In the genomic region with DNA sequence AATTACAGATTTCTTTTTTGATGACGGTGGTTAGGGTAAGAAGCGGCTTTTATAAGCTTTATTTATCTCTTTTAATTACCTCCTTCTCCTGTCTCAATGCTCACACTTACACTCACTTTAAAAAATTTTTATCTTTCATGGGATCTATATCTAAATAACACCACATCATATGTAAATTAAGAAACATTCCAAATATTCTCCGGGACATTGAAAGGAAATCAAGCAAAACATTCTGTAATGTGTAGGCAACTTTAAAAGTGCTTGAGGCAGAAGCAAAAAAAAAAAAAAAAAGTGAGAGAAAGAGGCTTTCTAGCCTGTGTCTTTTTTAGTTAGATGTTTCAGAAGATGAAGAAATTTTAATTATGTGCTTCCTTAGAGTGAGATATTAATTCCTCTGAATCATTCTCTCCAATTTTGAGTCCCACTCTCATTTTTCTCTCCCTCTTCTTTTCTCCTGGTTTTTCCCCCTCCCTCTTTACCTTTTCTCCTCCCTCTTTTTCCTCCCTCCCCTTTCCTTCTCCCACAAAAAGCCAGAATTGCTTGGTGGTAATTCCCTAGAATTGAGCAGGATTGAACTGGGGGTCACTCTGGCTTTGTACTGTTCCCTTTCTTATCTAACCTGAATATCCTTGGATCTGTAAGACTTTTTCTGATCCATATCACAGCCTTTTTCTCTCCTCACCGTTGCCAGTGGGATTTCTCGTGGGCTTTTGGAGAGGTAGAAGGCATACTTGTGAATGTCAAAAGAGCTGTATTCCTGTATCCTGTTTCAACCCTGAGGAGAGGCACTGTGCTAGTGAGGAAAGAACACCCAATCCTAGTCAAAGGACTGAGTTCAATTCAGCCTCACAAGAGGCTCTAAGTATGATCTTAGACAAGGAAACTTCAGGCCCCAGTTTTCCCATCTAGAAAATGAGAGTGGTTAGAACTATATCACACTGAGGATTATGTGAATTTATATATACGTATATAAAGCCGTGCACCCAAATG, we compare ENCODE assay signal across 22 cellular contexts. TPM values are rescaled to one million over a fixed set of nuclear protein-coding genes. Genes with fewer than 3 reads are reported as not detected.
A peak's percentile ranks its signal among the peaks of the same experiment; 100 is the strongest.
DNase-seq lines count a peak whose midpoint lies in the region; FAIRE-seq and TF ChIP-seq lines count a peak whose summit lies in the region.
"Had no signal": no experiment of that assay in that cellular context is flagged by ENCODE, and none has a peak within 500 bp of the region (broad histone marks: within the 10 kb centered on the region; RNA-seq: fewer than 3 reads in every experiment).

No MANE protein-coding gene starts in this region.

- in situ Hi-C loops in mammary epithelial cell (cut with MboI; ENCODE audit: low sequenced_read_pairs in 2 of 2), result no loop called here
- in situ Hi-C loops in brain microvascular endothelial cell (cut with HindIII; ENCODE audit: low pct_ligation_motif_present, low sequenced_read_pairs), result no loop called here

- dilution Hi-C loops in keratinocyte (cut with MboI; ENCODE audit: extremely low pct_ligation_motif_present, low sequenced_read_pairs), result no loop called here
- dilution Hi-C loops in mammary epithelial cell (cut with HindIII; ENCODE audit: low sequenced_read_pairs), result no loop called here

- H3K4me3 Mint-ChIP-seq in HFFc6, result peak overlapping the region; percentile 60
- H3K4me3 Mint-ChIP-seq: activated CD8-positive, alpha-beta T cell treated with anti-CD3 and anti-CD28 coated beads, Interleukin-2, amount 10 ng/mL, durations not matched to agents 7 days and 5 days; central memory CD8-positive, alpha-beta T cell; neural crest cell had no signal

- H3K36me3 ChIP-seq in SK-N-MC (ENCODE audit: insufficient read depth, low read length) (peaks cover 5% of the 10 kb centered on the region; the same call in 1 of the 2 replicates), keratinocyte (ENCODE audit: control insufficient read depth in 2 of 2, extremely low read depth in 1 of 2, insufficient read depth in 2 of 2, low read length in 2 of 2) (no peaks in the 10 kb centered on the region), tibial artery (no peaks in the 10 kb centered on the region), mammary epithelial cell (ENCODE audit: insufficient read depth, low read length) (no peaks in the 10 kb centered on the region), brain microvascular endothelial cell (replicated peaks) (no peaks in the 10 kb centered on the region)
- H3K36me3 ChIP-seq: suprapubic skin had no signal

- no peaks in the 10 kb centered on the region for H3K27me3 ChIP-seq in keratinocyte (ENCODE audit: control insufficient read depth, extremely low read depth, insufficient read depth, low read length)
- no peaks in the 10 kb centered on the region for H3K27me3 ChIP-seq in tibial artery
- H3K27me3 ChIP-seq in mammary epithelial cell (ENCODE audit: insufficient read depth, low read length), result no peaks in the 10 kb centered on the region
- H3K27me3 ChIP-seq in brain microvascular endothelial cell (replicated peaks), result no peaks in the 10 kb centered on the region
- H3K27me3 ChIP-seq: suprapubic skin had no signal

- H3K4me3 ChIP-seq in SK-N-MC (peak overlapping the region; percentile 57), keratinocyte (ENCODE audit: control insufficient read depth in 2 of 3, extremely low read depth in 1 of 3, insufficient read depth in 2 of 3, low read depth in 1 of 3, low read length in 3 of 3) (no peak overlapping the region), tibial artery (no peak overlapping the region), mammary epithelial cell (replicated peaks in 1 of 3; ENCODE audit: insufficient read depth in 1 of 3, low read depth in 2 of 3, low read length in 3 of 3) (no peak overlapping the region), brain microvascular endothelial cell (ENCODE audit: low read depth, low read length) (no peak overlapping the region)
- H3K4me3 ChIP-seq: skin epidermis, suprapubic skin had no signal

- H3K27ac ChIP-seq in SK-N-MC (peak overlapping the region; percentile 90), keratinocyte (ENCODE audit: control insufficient read depth, insufficient read depth, low read length) (no peak overlapping the region), tibial artery (peak overlapping the region; percentile 42 to 47), mammary epithelial cell (ENCODE audit: insufficient read depth, low read depth, low read length) (no peak overlapping the region), brain microvascular endothelial cell (no peak overlapping the region)
- H3K27ac ChIP-seq: epithelial cell of prostate, RWPE1, skin epidermis, suprapubic skin had no signal

- CTCF ChIA-PET in mammary epithelial cell (lab: Charles Lee; ENCODE audit: low non-redundant PET), result no interaction called here

- peaks cover 95% of the 10 kb centered on the region for H3K4me1 Mint-ChIP-seq in HFFc6 (ENCODE audit: low read depth)
- H3K4me1 Mint-ChIP-seq: neural crest cell had no signal

- H3K4me1 ChIP-seq in keratinocyte (ENCODE audit: control insufficient read depth, extremely low read depth, insufficient read depth, low read length) (peaks cover 25% of the 10 kb centered on the region), tibial artery (peaks cover 0 to 47% (median 6%) of the 10 kb centered on the region in 4 donors), mammary epithelial cell (ENCODE audit: insufficient read depth, low read length) (peaks cover 28% of the 10 kb centered on the region)
- H3K4me1 ChIP-seq: suprapubic skin had no signal

- H2AFZ ChIP-seq in keratinocyte (ENCODE audit: control insufficient read depth, low read length) (no peak overlapping the region), mammary epithelial cell (ENCODE audit: low read depth, low read length) (no peak overlapping the region)

- H3K9me3 ChIP-seq in SK-N-MC (ENCODE audit: low read depth, low read length) (no peaks in the 10 kb centered on the region), keratinocyte (ENCODE audit: control insufficient read depth, low read depth, low read length) (no peaks in the 10 kb centered on the region), tibial artery (no peaks in the 10 kb centered on the region), mammary epithelial cell (replicated peaks; ENCODE audit: insufficient read depth, low read length) (no peaks in the 10 kb centered on the region)
- H3K9me3 ChIP-seq: suprapubic skin had no signal

- H3K4me2 ChIP-seq in keratinocyte (ENCODE audit: control insufficient read depth, extremely low read depth, insufficient read depth, low read depth, low read length), result no peak overlapping the region
- H3K4me2 ChIP-seq in mammary epithelial cell (ENCODE audit: insufficient read depth, low read depth, low read length), result no peak overlapping the region

- intact Hi-C loops in tibial artery (cut with DNase I; ENCODE audit: low total_unique reads) (no loop called here), mammary epithelial cell (cut with micrococcal nuclease) (no loop called here)

- H3K36me3 Mint-ChIP-seq in HFFc6 (ENCODE audit: low read depth), result peaks cover 28% of the 10 kb centered on the region

- TF ChIP-seq CTCF in HFFc6 (IDR thresholded peaks at IDR 0.05), result no peak
- no peak for TF ChIP-seq CTCF in keratinocyte (optimal IDR thresholded peaks at IDR 0.05 in 1 of 3, IDR thresholded peaks at IDR 0.05 in 1 of 3, conservative IDR thresholded peaks at IDR 0.05 in 1 of 3; ENCODE audit: extremely low read depth in 1 of 3, insufficient read depth in 2 of 3, low read length in 3 of 3)
- TF ChIP-seq CTCF in tibial artery (IDR thresholded peaks at IDR 0.05), result no peak
- no peak for TF ChIP-seq CTCF in mammary epithelial cell (conservative IDR thresholded peaks at IDR 0.05 in 1 of 2, IDR thresholded peaks at IDR 0.05 in 1 of 2; ENCODE audit: extremely low read depth in 1 of 2, insufficient read depth in 1 of 2, low read depth in 1 of 2, low read length in 2 of 2)
- TF ChIP-seq CTCF in GM10266 (IDR thresholded peaks at IDR 0.05; ENCODE audit: control insufficient read depth, insufficient read depth, low read depth, missing control alignments), result no peak
- no peak for TF ChIP-seq CTCF in brain microvascular endothelial cell (IDR thresholded peaks at IDR 0.05; ENCODE audit: low read depth, low read length, missing control alignments)

- 79% methylated on average over 7 of the region's 7 CpGs for WGBS in mammary epithelial cell (ENCODE audit: low coverage, missing lambda C conversion rate)

- BruUV-seq in mammary epithelial cell (replicated peaks; lab: Mats Ljungman, UMichigan), result no TSS peak

- peaks cover 4% of the 10 kb centered on the region for H3K79me2 ChIP-seq in keratinocyte (ENCODE audit: control insufficient read depth, insufficient read depth, low read length)
- H3K79me2 ChIP-seq in mammary epithelial cell (ENCODE audit: insufficient read depth, low read length), result peaks cover 46% of the 10 kb centered on the region

- H4K20me1 ChIP-seq in keratinocyte (ENCODE audit: control insufficient read depth, extremely low read depth, insufficient read depth, low read length) (no peaks in the 10 kb centered on the region), mammary epithelial cell (ENCODE audit: insufficient read depth, low read length) (no peaks in the 10 kb centered on the region)

- H3K9me1 ChIP-seq in keratinocyte (ENCODE audit: control insufficient read depth, extremely low read depth, insufficient read depth, low read length), result no peaks in the 10 kb centered on the region

- DNase-seq in HFFc6 (no peak), SK-N-MC (ENCODE audit: low read depth, low spot score) (peak; percentile 57), keratinocyte (ENCODE audit: low read depth, low spot score) (no peak), tibial artery (no peak), mammary epithelial cell (no peak), GM10266 (ENCODE audit: extremely low spot score) (no peak), brain microvascular endothelial cell (no peak)
- DNase-seq: activated CD4-positive, CD25-positive, alpha-beta regulatory T cell; activated CD8-positive, alpha-beta T cell treated with anti-CD3 and anti-CD28 coated beads, Interleukin-2, amount 10 ng/mL, durations not matched to agents 7 days and 5 days; activated gamma-delta T cell; NCI-H1417 treated with DMSO at 0.1 percent for 48 hours; NCI-H524; stimulated activated CD4-positive, alpha-beta T cell treated with anti-CD3 and anti-CD28 coated beads, Interleukin-1b, Interleukin-23, amount 100 ng/mL, for 48 hours; T-helper 9 cell had no signal

- peak; percentile 58 for FAIRE-seq in keratinocyte (lab: Jason Lieb, UNC)
- FAIRE-seq: GM12891 had no signal

- peak overlapping the region; percentile 84 for H3K27ac Mint-ChIP-seq in HFFc6
- H3K27ac Mint-ChIP-seq: activated CD8-positive, alpha-beta T cell treated with anti-CD3 and anti-CD28 coated beads, Interleukin-2, amount 10 ng/mL, durations not matched to agents 7 days and 5 days; progenitor cell of endocrine pancreas had no signal

- peaks cover 1% of the 10 kb centered on the region; the same call in 1 of the 2 replicates for H3K9me3 Mint-ChIP-seq in HFFc6
- H3K9me3 Mint-ChIP-seq: central memory CD8-positive, alpha-beta T cell; neural crest cell had no signal

- H3K27me3 Mint-ChIP-seq in HFFc6 (ENCODE audit: insufficient read depth), result no peaks in the 10 kb centered on the region
- H3K27me3 Mint-ChIP-seq: central memory CD8-positive, alpha-beta T cell; progenitor cell of endocrine pancreas had no signal

- H3K9ac ChIP-seq in SK-N-MC (ENCODE audit: insufficient read length) (peak overlapping the region; percentile 65), keratinocyte (ENCODE audit: control insufficient read depth, extremely low read depth, insufficient read depth, low read length) (no peak overlapping the region), mammary epithelial cell (ENCODE audit: insufficient read depth, low read length) (no peak overlapping the region)

RNA-seq across cellular contexts. Expression of a gene that starts 30.4 kb away (rescaled TPM):
- 10 to 100 TPM; 16.3 to 35.5 (median 20.2) TPM for total RNA-seq in HFFc6 (2021; fragmentation: NEBNext Ultra II Directional; extraction: Animal tissue kit (Norgen Biotek cat#: 25700))
- polyA plus RNA-seq in keratinocyte (2.6 to 3.5 TPM (median 3.4 TPM) in 3 replicates), mammary epithelial cell (4.0 TPM)
- polyA plus RNA-seq in keratinocyte (2011; ENCODE audit: low read depth), result 0.14 TPM
- 1.6 and 2.3 TPM in 2 replicates for polyA plus RNA-seq in keratinocyte (2011; cell fraction: cytosol; rRNA removed)
- 5.2 and 10.4 TPM in 2 replicates for polyA plus RNA-seq in keratinocyte (2011; cell fraction: nucleus; rRNA removed)
- polyA plus RNA-seq in keratinocyte (2012; ENCODE audit: low replicate concordance), result 0.47 and 4.5 TPM in 2 replicates
- polyA minus RNA-seq in keratinocyte (4.6 to 17.0 TPM (median 15.3 TPM) in 3 replicates), mammary epithelial cell (7.6 TPM)
- polyA minus RNA-seq in keratinocyte (2011; cell fraction: cytosol; rRNA and poly(A)+ RNA removed), result 4.4 TPM
- polyA minus RNA-seq in keratinocyte (2011; cell fraction: nucleus; rRNA and poly(A)+ RNA removed), result 15.3 and 28.7 TPM in 2 replicates
- 10 to 100 TPM; 10.5 to 11.8 TPM for total RNA-seq in mammary epithelial cell

Comparison
In these comparisons a context has a peak if more than half of its experiments do, and no peak if none do; other contexts are left out.
1. H3K27ac ChIP-seq: peak in SK-N-MC (single experiment) and tibial artery (2 of 2); none in keratinocyte (single experiment), mammary epithelial cell (single experiment) and brain microvascular endothelial cell (single experiment).